9 cellular contexts compared by ENCODE assay signal in genomic region chr6:152975204-152975915, GRCh38. TPM values are rescaled to one million over a fixed set of nuclear protein-coding genes. Genes with fewer than 3 reads are reported as not detected.
A peak's percentile ranks its signal among the peaks of the same experiment; 100 is the strongest.
DNase-seq lines count a peak whose midpoint lies in the region; ATAC-seq and TF ChIP-seq lines count a peak whose summit lies in the region.
"Had no signal": no experiment of that assay in that cellular context is flagged by ENCODE, and none has a peak within 500 bp of the region (broad histone marks: within the 10 kb centered on the region; RNA-seq: fewer than 3 reads in every experiment).

No MANE protein-coding gene starts in this region.

- H3K9me3 ChIP-seq in mucosa of descending colon, result no peaks in the 10 kb centered on the region

- POLR2A ChIA-PET in WTC11 (lab: Charles Lee), result no interaction called here
- POLR2A ChIA-PET in activated CD4-positive, alpha-beta T cell treated with anti-CD3 and anti-CD28 coated beads for 36 hours (lab: Charles Lee), result interaction anchor here (1.1 kb wide), 1 partner anchor 9 kb away, joined by 4 read pairs; no protein-coding TSS in a partner anchor

- 0 out of 2 replicates have a peak overlapping the region, but pooled peaks have one; percentile 38 for H3K4me3 Mint-ChIP-seq in WTC11
- H3K4me3 Mint-ChIP-seq in activated CD4-positive, alpha-beta T cell treated with anti-CD3 and anti-CD28 coated beads for 36 hours, result no peak overlapping the region

- DNase-seq in WTC11 (ENCODE audit: low spot score) (no peak), mucosa of descending colon (peak in 1 of 3 donors; percentile 12), DMS 273 (lab: John Stamatoyannopoulos, UW; ENCODE audit: unreplicated experiment) (no peak)
- DNase-seq in activated CD4-positive, alpha-beta T cell treated with anti-CD3 and anti-CD28 coated beads for 36 hours, result no peak
- DNase-seq: left colon had no signal

- no peak overlapping the region for H3K4me3 ChIP-seq in mucosa of descending colon

- H3K4me1 ChIP-seq in mucosa of descending colon (ENCODE audit: low read depth), result no peaks in the 10 kb centered on the region

- CTCF ChIA-PET in WTC11 (lab: Charles Lee), result no interaction called here
- CTCF ChIA-PET in activated CD4-positive, alpha-beta T cell treated with anti-CD3 and anti-CD28 coated beads for 36 hours (lab: Charles Lee), result no interaction called here

- intact Hi-C loops in mucosa of descending colon (cut with DNase I, micrococcal nuclease), result no loop called here
- intact Hi-C loops in activated CD4-positive, alpha-beta T cell treated with anti-CD3 and anti-CD28 coated beads for 36 hours (cut with DNase I, micrococcal nuclease), result no loop called here

- H3K36me3 Mint-ChIP-seq in WTC11, result peaks cover 66% of the 10 kb centered on the region
- peaks cover 81% of the 10 kb centered on the region for H3K36me3 Mint-ChIP-seq in activated CD4-positive, alpha-beta T cell treated with anti-CD3 and anti-CD28 coated beads for 36 hours (ENCODE audit: low read depth)

- no peaks in the 10 kb centered on the region for H3K36me3 ChIP-seq in mucosa of descending colon (ENCODE audit: low read depth)

- peaks cover 43% of the 10 kb centered on the region for H3K4me1 Mint-ChIP-seq in WTC11
- peaks cover 39% of the 10 kb centered on the region for H3K4me1 Mint-ChIP-seq in activated CD4-positive, alpha-beta T cell treated with anti-CD3 and anti-CD28 coated beads for 36 hours

- ATAC-seq in GM18505 (IDR thresholded peaks at IDR 0.05; ENCODE audit: unreplicated experiment), result peak; percentile 71
- peak; percentile 43 for ATAC-seq in HG02870 (IDR thresholded peaks at IDR 0.05; ENCODE audit: unreplicated experiment)
- no peak for ATAC-seq in WTC11
- peak; percentile 47 for ATAC-seq in mucosa of descending colon
- no peak for ATAC-seq in GM21529 (IDR thresholded peaks at IDR 0.05; ENCODE audit: unreplicated experiment)
- no peak for ATAC-seq in HG03457 (IDR thresholded peaks at IDR 0.05; ENCODE audit: unreplicated experiment)
- ATAC-seq in activated CD4-positive, alpha-beta T cell treated with anti-CD3 and anti-CD28 coated beads for 36 hours, result no peak
- ATAC-seq: left colon had no signal

- H3K27ac Mint-ChIP-seq in WTC11, result peak overlapping the region; percentile 74; the same call in 1 of the 2 replicates
- H3K27ac Mint-ChIP-seq in activated CD4-positive, alpha-beta T cell treated with anti-CD3 and anti-CD28 coated beads for 36 hours, result no peak overlapping the region

- no peaks in the 10 kb centered on the region for H3K9me3 Mint-ChIP-seq in WTC11
- peaks cover 1% of the 10 kb centered on the region for H3K9me3 Mint-ChIP-seq in activated CD4-positive, alpha-beta T cell treated with anti-CD3 and anti-CD28 coated beads for 36 hours (ENCODE audit: low read depth)

- no peak for TF ChIP-seq CTCF in WTC11 (IDR thresholded peaks at IDR 0.05)
- TF ChIP-seq CTCF in mucosa of descending colon (IDR thresholded peaks at IDR 0.05), result no peak

- no peaks in the 10 kb centered on the region for H3K27me3 Mint-ChIP-seq in WTC11 (ENCODE audit: low read depth)
- no peaks in the 10 kb centered on the region for H3K27me3 Mint-ChIP-seq in activated CD4-positive, alpha-beta T cell treated with anti-CD3 and anti-CD28 coated beads for 36 hours

- no peak for TF ChIP-seq POLR2A in GM18505 (IDR thresholded peaks at IDR 0.05; ENCODE audit: borderline replicate concordance, extremely low read depth, insufficient read depth, insufficient read length)

TF ChIP-seq in WTC11, 78 proteins besides CTCF, POLR2A, EP300 and RAD21:
- no peak for TF ChIP-seq OVOL2 (CRISPR knock-in tag; IDR thresholded peaks at IDR 0.05; ENCODE audit: borderline replicate concordance)
- no peak for TF ChIP-seq ZNF423 (CRISPR knock-in tag; IDR thresholded peaks at IDR 0.05)
- no peak for TF ChIP-seq NFE2L1 (CRISPR knock-in tag; IDR thresholded peaks at IDR 0.05)
- TF ChIP-seq ELF4 (CRISPR knock-in tag; IDR thresholded peaks at IDR 0.05; ENCODE audit: low read depth), result no peak
- TF ChIP-seq ZNF263 (CRISPR knock-in tag; IDR thresholded peaks at IDR 0.05; ENCODE audit: low read depth), result no peak
- TF ChIP-seq AFF4 (CRISPR knock-in tag; IDR thresholded peaks at IDR 0.05; ENCODE audit: borderline replicate concordance), result no peak
- TF ChIP-seq ZNF281 (CRISPR knock-in tag; IDR thresholded peaks at IDR 0.05), result no peak
- TF ChIP-seq EMX1 (CRISPR knock-in tag; IDR thresholded peaks at IDR 0.05), result no peak
- no peak for TF ChIP-seq JAZF1 (CRISPR knock-in tag; IDR thresholded peaks at IDR 0.05)
- TF ChIP-seq FOXP1 (CRISPR knock-in tag; IDR thresholded peaks at IDR 0.05; ENCODE audit: borderline replicate concordance), result no peak
- TF ChIP-seq KAT7 (CRISPR knock-in tag; IDR thresholded peaks at IDR 0.05; ENCODE audit: borderline replicate concordance), result no peak
- no peak for TF ChIP-seq ZNF232 (CRISPR knock-in tag; IDR thresholded peaks at IDR 0.05)

RNA-seq across cellular contexts. Expression of gene FBXO5, which starts 7.5 kb away (rescaled TPM):
- total RNA-seq in WTC11 (2021) (40.5 to 47.4 TPM (median 42.3 TPM) in 3 replicates), mucosa of descending colon (1 to 10 TPM; 3.1 to 7.6 (median 5.5) TPM)
- 10 to 100 TPM; 48.7 to 57.3 TPM for total RNA-seq in activated CD4-positive, alpha-beta T cell treated with anti-CD3 and anti-CD28 coated beads for 36 hours

RNA-seq across cellular contexts. Expression of gene MTRF1L, which starts 27.1 kb away (rescaled TPM):
- total RNA-seq in WTC11 (2021), result 15.3 to 16.6 TPM (median 15.8 TPM) in 3 replicates
- total RNA-seq in mucosa of descending colon, result 10 to 100 TPM; 21.8 to 30.7 (median 22.2) TPM
- 10 to 100 TPM; 16.8 to 19.9 TPM for total RNA-seq in activated CD4-positive, alpha-beta T cell treated with anti-CD3 and anti-CD28 coated beads for 36 hours

Comparison
In these comparisons a context has a peak if more than half of its experiments do, and no peak if none do; other contexts are left out.
1. ATAC-seq: peak in GM18505 (single experiment), HG02870 (single experiment) and mucosa of descending colon (single experiment); none in WTC11 (single experiment), GM21529 (single experiment), HG03457 (single experiment) and activated CD4-positive, alpha-beta T cell treated with anti-CD3 and anti-CD28 coated beads for 36 hours (single experiment).